21 cellular contexts compared by ENCODE assay signal in genomic region chr10:1178506-1178905, GRCh38.
"Had no signal": no experiment of that assay in that cellular context is flagged by ENCODE, and none has a peak within 500 bp of the region (broad histone marks: within the 10 kb centered on the region; RNA-seq: fewer than 3 reads in every experiment).

No MANE protein-coding gene starts in this region.

- DNase-seq: effector CD4-positive, alpha-beta T cell; erythroblast; foreskin keratinocyte; kidney glomerular epithelial cell; mesenchymal stem cell; midbrain; small intestine; stimulated activated CD4-positive, alpha-beta T cell treated with anti-CD3 and anti-CD28 coated beads, Interleukin-2, amount 100 ng/mL, for 48 hours; stimulated activated naive CD4-positive, alpha-beta T cell treated with Interleukin-2 at 50 U/mL for 16 hours; thyroid gland had no signal

- H3K9me3 ChIP-seq: left lung, neutrophil, right atrium auricular region, suprapubic skin, thyroid gland, vagina had no signal

- H3K4me3 ChIP-seq: coronary artery, hepatocyte, left lung, lung, right atrium auricular region, suprapubic skin, thyroid gland, vagina had no signal

- H3K27ac Mint-ChIP-seq: endodermal cell, type B pancreatic cell had no signal

- H3K36me3 ChIP-seq: left lung, neutrophil, right atrium auricular region, suprapubic skin, thyroid gland, vagina had no signal

- ATAC-seq: foreskin keratinocyte, left lung had no signal

- H3K27me3 ChIP-seq: foreskin keratinocyte, hepatocyte, right atrium auricular region, suprapubic skin, thyroid gland, vagina had no signal

- H3K27ac ChIP-seq: coronary artery, foreskin keratinocyte, hepatocyte, left lung, neutrophil, right atrium auricular region, suprapubic skin, thyroid gland, vagina had no signal

- H3K36me3 Mint-ChIP-seq: type B pancreatic cell had no signal

- H3K4me2 ChIP-seq: hepatocyte had no signal

- H3K4me3 Mint-ChIP-seq: endodermal cell, nephron, type B pancreatic cell had no signal

- H3K9me3 Mint-ChIP-seq: endodermal cell, nephron, type B pancreatic cell had no signal

- H3K4me1 ChIP-seq: foreskin keratinocyte, left lung, right atrium auricular region, suprapubic skin, thyroid gland, vagina had no signal
